10 cellular contexts compared by ENCODE assay signal in the genomic region with DNA sequence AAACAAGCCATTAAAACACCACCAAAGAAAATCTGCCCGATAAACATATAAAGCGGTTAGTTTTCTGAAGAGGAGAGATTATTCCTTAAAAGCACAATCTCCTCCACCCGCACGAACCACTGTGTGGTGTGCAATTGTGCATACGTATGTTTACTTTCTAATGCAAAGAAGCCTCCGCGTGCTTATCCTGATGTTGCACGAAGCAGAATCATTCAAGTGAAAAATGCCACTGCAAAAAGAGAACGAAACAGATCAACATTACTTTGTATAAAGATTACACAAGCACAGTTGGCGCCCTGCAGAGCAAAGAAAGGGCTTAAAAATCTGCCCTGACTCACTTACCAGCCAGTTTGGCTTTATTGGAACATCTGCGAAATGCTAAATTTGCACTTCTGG.
DNase-seq lines count a peak whose midpoint lies in the region; ATAC-seq and TF ChIP-seq lines count a peak whose summit lies in the region.
"Had no signal": no experiment of that assay in that cellular context is flagged by ENCODE, and none has a peak within 500 bp of the region (broad histone marks: within the 10 kb centered on the region; RNA-seq: fewer than 3 reads in every experiment).

No MANE protein-coding gene starts in this region.

- no peak for TF ChIP-seq EP300 in tibial nerve (IDR thresholded peaks at IDR 0.05)

- TF ChIP-seq POLR2A in tibial nerve (IDR thresholded peaks at IDR 0.05): no peak

- no peaks in the 10 kb centered on the region for H3K36me3 ChIP-seq in BLaER1
- no peaks in the 10 kb centered on the region for H3K36me3 ChIP-seq in tibial nerve

- peaks cover 31% of the 10 kb centered on the region for H3K4me1 Mint-ChIP-seq in brain

- no peaks in the 10 kb centered on the region for H4K20me1 ChIP-seq in BLaER1

- peak overlapping the region; percentile 26 to 89 (median 79) for H3K4me3 Mint-ChIP-seq in brain

- DNase-seq in M059J (ENCODE audit: low read depth) (peak; percentile 43), myocyte (ENCODE audit: low read depth) (peak; percentile 18), GF-D8 (lab: John Stamatoyannopoulos, UW) (no peak), foreskin keratinocyte (no peak), tibial nerve (ENCODE audit: low spot score in 2 of 2) (no peak), hepatic stellate cell (ENCODE audit: low spot score) (no peak)
- DNase-seq: T-helper 1 cell had no signal

- peak overlapping the region in 4 of 5 experiments; percentile 2 to 74 (median 34) for H3K27ac Mint-ChIP-seq in brain

- H3K4me1 ChIP-seq in BLaER1 (peaks cover 34% of the 10 kb centered on the region), foreskin keratinocyte (no peaks in the 10 kb centered on the region), tibial nerve (no peaks in the 10 kb centered on the region)
- H3K4me1 ChIP-seq: parathyroid adenoma had no signal

- H3K4me3 ChIP-seq in BLaER1 (no peak overlapping the region), tibial nerve (no peak overlapping the region)

- H3K9me3 Mint-ChIP-seq in brain: no peaks in the 10 kb centered on the region

- H3K27me3 Mint-ChIP-seq in brain: peaks cover 15% of the 10 kb centered on the region

- no peaks in the 10 kb centered on the region for H3K27me3 ChIP-seq in BLaER1
- H3K27me3 ChIP-seq in foreskin keratinocyte: peaks cover 57% of the 10 kb centered on the region
- peaks cover 0 to 42% of the 10 kb centered on the region in 2 donors for H3K27me3 ChIP-seq in tibial nerve

- ATAC-seq in foreskin keratinocyte: no peak

- H3K9me3 ChIP-seq in BLaER1 (no peaks in the 10 kb centered on the region), tibial nerve (no peaks in the 10 kb centered on the region)

- H3K27ac ChIP-seq in BLaER1: no peak overlapping the region
- H3K27ac ChIP-seq in foreskin keratinocyte: no peak overlapping the region
- H3K27ac ChIP-seq in tibial nerve: peak overlapping the region in 1 of 4 donors; percentile 7
- H3K27ac ChIP-seq: parathyroid adenoma had no signal

- no peaks in the 10 kb centered on the region for H3K36me3 Mint-ChIP-seq in brain

- TF ChIP-seq CTCF in brain (conservative IDR thresholded peaks at IDR 0.05): no peak
- no peak for TF ChIP-seq CTCF in foreskin keratinocyte (conservative IDR thresholded peaks at IDR 0.05)
- TF ChIP-seq CTCF in tibial nerve (IDR thresholded peaks at IDR 0.05): no peak

- no peak overlapping the region for H3K9ac ChIP-seq in BLaER1
- H3K9ac ChIP-seq: parathyroid adenoma had no signal

- H3K4me2 ChIP-seq in BLaER1: peak overlapping the region; percentile 29

- 47 to 53% methylated on average over 11 of the region's 11 CpGs for WGBS in tibial nerve, 2 donors

Comparison
In these comparisons a context has a peak if more than half of its experiments do, and no peak if none do; other contexts are left out.
1. DNase-seq: peak in M059J (single experiment) and myocyte (single experiment); none in GF-D8 (single experiment), foreskin keratinocyte (0 of 2), tibial nerve (0 of 2) and hepatic stellate cell (single experiment).